ENCODE assay signal across 20 cellular contexts in genomic region chr3:78260388-78260787, GRCh38.
DNase-seq lines count a peak whose midpoint lies in the region; ATAC-seq, FAIRE-seq and TF ChIP-seq lines count a peak whose summit lies in the region.
"Had no signal": no experiment of that assay in that cellular context is flagged by ENCODE, and none has a peak within 500 bp of the region (broad histone marks: within the 10 kb centered on the region; RNA-seq: fewer than 3 reads in every experiment).

No MANE protein-coding gene starts in this region.

- BruUV-seq in IMR-90 (replicated peaks; lab: Mats Ljungman, UMichigan) (no TSS peak), GM12878 (replicated peaks; lab: Mats Ljungman, UMichigan) (no TSS peak)

- in situ Hi-C loops in IMR-90 (cut with MboI; ENCODE audit: low sequenced_read_pairs), result loop anchor here (25.0 kb wide), 1 partner anchor 777 kb away; no protein-coding TSS in a partner anchor
- in situ Hi-C loops in GM12878 (cut with MboI), result no loop called here

- TF ChIP-seq EP300 in GM12878 (IDR thresholded peaks at IDR 0.05; ENCODE audit: borderline replicate concordance in 1 of 2, control insufficient read depth in 1 of 2, low read depth in 2 of 2, low read length in 2 of 2), result no peak

- H3K23ac ChIP-seq in IMR-90 (ENCODE audit: low read depth, low read length), result no peak overlapping the region

- TF ChIP-seq POLR2A in IMR-90 (IDR thresholded peaks at IDR 0.05; ENCODE audit: low read depth, low read length) (no peak), GM12878 (IDR thresholded peaks at IDR 0.05; ENCODE audit: low read depth, low read length) (no peak)

- H3K36me3 ChIP-seq in IMR-90 (ENCODE audit: control insufficient read depth, insufficient read depth, low read length) (no peaks in the 10 kb centered on the region), GM12878 (ENCODE audit: control insufficient read depth in 2 of 2, insufficient read depth in 2 of 2, low read length in 1 of 2) (no peaks in the 10 kb centered on the region), smooth muscle cell (ENCODE audit: low read depth) (no peaks in the 10 kb centered on the region)
- H3K36me3 ChIP-seq: BE2C, HAP-1 had no signal

- no peak overlapping the region for H2AK9ac ChIP-seq in IMR-90 (replicated peaks; ENCODE audit: low read depth, low read length, poor library complexity)

- intact Hi-C loops in IMR-90 (cut with micrococcal nuclease), result no loop called here
- intact Hi-C loops in GM12878 (cut with micrococcal nuclease; ENCODE audit: unreplicated experiment), result no loop called here

- H3K79me2 ChIP-seq in GM12878 (ENCODE audit: control insufficient read depth, insufficient read depth, low read length), result no peaks in the 10 kb centered on the region
- H3K79me2 ChIP-seq in smooth muscle cell (ENCODE audit: low read depth), result no peaks in the 10 kb centered on the region

- RAD21 ChIA-PET in GM12878 (lab: Charles Lee; ENCODE audit: unreplicated experiment), result no interaction called here

- POLR2A ChIA-PET in IMR-90 (lab: Charles Lee; ENCODE audit: unreplicated experiment), result no interaction called here
- POLR2A ChIA-PET in GM12878 (lab: Charles Lee), result no interaction called here

- H3K18ac ChIP-seq in IMR-90 (ENCODE audit: low read depth, low read length), result no peak overlapping the region

- CTCF ChIA-PET in IMR-90 (lab: Yijun Ruan, JAX), result no interaction called here
- CTCF ChIA-PET in GM12878 (lab: Yijun Ruan, JAX), result no interaction called here

- WGBS in IMR-90 (ENCODE audit: extremely low coverage in 2 of 2, insufficient read length in 1 of 2), 2 experiments, result no CpG with 5 or more reads among the region's 1 CpG
- no CpG with 5 or more reads among the region's 1 CpG for WGBS in GM12878 (ENCODE audit: insufficient coverage, insufficient replicate concordance, low lambda C conversion rate, missing lambda C conversion rate)
- WGBS in smooth muscle cell (ENCODE audit: low lambda C conversion rate), result 86% methylated on average over 1 of the region's 1 CpG

- no peak overlapping the region for H4K8ac ChIP-seq in IMR-90 (ENCODE audit: low read depth in 2 of 2, low read length in 2 of 2)

- H2BK20ac ChIP-seq in IMR-90 (ENCODE audit: low read depth, low read length), result no peak overlapping the region

- H3K9ac ChIP-seq in IMR-90 (ENCODE audit: low read depth, low read length) (no peak overlapping the region), GM12878 (ENCODE audit: control insufficient read depth, insufficient read depth, low read length) (no peak overlapping the region), smooth muscle cell (ENCODE audit: low read depth) (no peak overlapping the region)

- no peak overlapping the region for H4K5ac ChIP-seq in IMR-90 (ENCODE audit: low read depth, low read length)

- H3K4me1 ChIP-seq in IMR-90 (ENCODE audit: control insufficient read depth, insufficient read depth, low read length) (no peaks in the 10 kb centered on the region; the same call in none of the 2 replicates), GM12878 (ENCODE audit: control insufficient read depth, insufficient read depth, low read length) (no peaks in the 10 kb centered on the region), smooth muscle cell (ENCODE audit: low read depth) (peaks cover 36% of the 10 kb centered on the region)

- no peak overlapping the region for H4K91ac ChIP-seq in IMR-90 (ENCODE audit: insufficient read depth, low read depth, low read length)

- SMC1A ChIA-PET in GM12878 (lab: Charles Lee; ENCODE audit: uncharacterized antibody, unreplicated experiment), result interaction anchor here (1.0 kb wide), 1 partner anchor 10 kb away, joined by 4 read pairs; no protein-coding TSS in a partner anchor

- H3F3A ChIP-seq in smooth muscle cell (ENCODE audit: low read depth), result peaks cover 12% of the 10 kb centered on the region

- peak overlapping the region; percentile 93; the same call in 1 of the 3 replicates for H2BK15ac ChIP-seq in IMR-90 (ENCODE audit: low read depth, low read length)

- FAIRE-seq in GM12878 (lab: Jason Lieb, UNC), result no peak
- FAIRE-seq: D721Med, H1, HTR-8/SVneo had no signal

- H3K9me3 ChIP-seq in IMR-90 (ENCODE audit: control insufficient read depth, insufficient read depth, low read length) (no peaks in the 10 kb centered on the region), GM12878 (replicated peaks; ENCODE audit: control insufficient read depth, insufficient read depth, low read length) (no peaks in the 10 kb centered on the region), smooth muscle cell (replicated peaks; ENCODE audit: low read depth) (peaks cover 5% of the 10 kb centered on the region)
- H3K9me3 ChIP-seq: BE2C, Caco-2, HAP-1 had no signal

- no peak overlapping the region for H3K4me3 ChIP-seq in IMR-90 (ENCODE audit: insufficient read depth, low read depth, low read length)
- no peak overlapping the region for H3K4me3 ChIP-seq in GM12878
- H3K4me3 ChIP-seq in smooth muscle cell, result no peak overlapping the region
- H3K4me3 ChIP-seq: HAP-1 had no signal

- H3K14ac ChIP-seq in IMR-90 (replicated peaks; ENCODE audit: low read depth, low read length), result no peak overlapping the region

- H2AFZ ChIP-seq in IMR-90 (replicated peaks; ENCODE audit: low read length, poor library complexity) (no peak overlapping the region), GM12878 (ENCODE audit: control insufficient read depth, low read depth, low read length) (no peak overlapping the region), smooth muscle cell (ENCODE audit: low read depth) (no peak overlapping the region)

- no peaks in the 10 kb centered on the region for H3K79me1 ChIP-seq in IMR-90 (ENCODE audit: low read depth in 1 of 2, low read length in 2 of 2)

- no peak overlapping the region for H3K56ac ChIP-seq in IMR-90 (ENCODE audit: extremely low read depth, insufficient read depth, low read length)

- no peak overlapping the region for H2BK5ac ChIP-seq in IMR-90 (ENCODE audit: low read depth, low read length, poor library complexity, severe bottlenecking)

- H3K27me3 ChIP-seq in IMR-90 (ENCODE audit: control insufficient read depth, insufficient read depth, low read length), result no peaks in the 10 kb centered on the region
- no peaks in the 10 kb centered on the region for H3K27me3 ChIP-seq in GM12878 (replicated peaks in 1 of 2; ENCODE audit: control insufficient read depth in 2 of 2, insufficient read depth in 2 of 2, low read length in 1 of 2)
- H3K27me3 ChIP-seq in smooth muscle cell (ENCODE audit: low read depth), result no peaks in the 10 kb centered on the region
- H3K27me3 ChIP-seq: BE2C had no signal

- TF ChIP-seq RAD21 in IMR-90 (IDR thresholded peaks at IDR 0.05; ENCODE audit: low read length), result no peak
- no peak for TF ChIP-seq RAD21 in GM12878 (IDR thresholded peaks at IDR 0.05; ENCODE audit: insufficient read depth, low read depth, low read length)

- H2BK120ac ChIP-seq in IMR-90 (ENCODE audit: low read depth, low read length), result peak overlapping the region; percentile 63

- peak overlapping the region; percentile 39; the same call in 1 of the 2 replicates for H2AK5ac ChIP-seq in IMR-90 (ENCODE audit: low read depth, low read length)

- ATAC-seq in GM18868 (IDR thresholded peaks at IDR 0.05; ENCODE audit: unreplicated experiment) (peak; percentile 37), IMR-90 (ENCODE audit: low read depth) (no peak), GM12878 (peak; percentile 49), HG02884 (IDR thresholded peaks at IDR 0.05; ENCODE audit: unreplicated experiment) (no peak)

- TF ChIP-seq CTCF in IMR-90 (conservative IDR thresholded peaks at IDR 0.05; ENCODE audit: low read depth, low read length), result no peak
- TF ChIP-seq CTCF in GM12878 (IDR thresholded peaks at IDR 0.05 in 2 of 3, conservative IDR thresholded peaks at IDR 0.05 in 1 of 3; ENCODE audit: control insufficient read depth in 2 of 3, extremely low read depth in 1 of 3, insufficient read depth in 1 of 3, low read depth in 3 of 3, low read length in 3 of 3), result no peak
- TF ChIP-seq CTCF in smooth muscle cell (IDR thresholded peaks at IDR 0.05; ENCODE audit: borderline replicate concordance, insufficient read depth, poor library complexity, severe bottlenecking), result no peak

- no peak for DNase-seq in IMR-90
- DNase-seq in GM12878 (ENCODE audit: low read depth, low spot score), result no peak
- no peak for DNase-seq in smooth muscle cell (lab: John Stamatoyannopoulos, UW; ENCODE audit: unreplicated experiment)
- DNase-seq in SHP77 (lab: John Stamatoyannopoulos, UW), result no peak
- DNase-seq in AG20443 (ENCODE audit: low spot score), result no peak
- DNase-seq: BE2C; C1 segment of cervical spinal cord; Caco-2; CD4-positive, CD25-positive, alpha-beta regulatory T cell; CD8-positive, alpha-beta memory T cell; DMS153; DMS79; GDM1; KBM-7 had no signal

- no peak overlapping the region for H3K4me2 ChIP-seq in IMR-90 (ENCODE audit: low read depth, low read length)
- no peak overlapping the region for H3K4me2 ChIP-seq in GM12878 (ENCODE audit: control insufficient read depth, insufficient read depth)
- no peak overlapping the region for H3K4me2 ChIP-seq in smooth muscle cell

- H3K27ac ChIP-seq in IMR-90 (ENCODE audit: insufficient read depth, low read length) (no peak overlapping the region), GM12878 (ENCODE audit: control insufficient read depth, insufficient read depth) (no peak overlapping the region), smooth muscle cell (ENCODE audit: low read depth) (peak overlapping the region; percentile 88)

- dilution Hi-C loops in IMR-90 (cut with HindIII; ENCODE audit: low sequenced_read_pairs, unreplicated experiment), result no loop called here

- H3K9me1 ChIP-seq in IMR-90 (ENCODE audit: insufficient read depth, low read length), result no peaks in the 10 kb centered on the region

- H3K4ac ChIP-seq in IMR-90 (ENCODE audit: low read depth, low read length), result peak overlapping the region; percentile 28; the same call in 1 of the 2 replicates

- H4K20me1 ChIP-seq in IMR-90 (ENCODE audit: insufficient read depth, low read length) (no peaks in the 10 kb centered on the region), GM12878 (ENCODE audit: control insufficient read depth, insufficient read depth) (no peaks in the 10 kb centered on the region), smooth muscle cell (ENCODE audit: low read depth) (no peaks in the 10 kb centered on the region)

TF ChIP-seq in IMR-90, 13 proteins besides CTCF, POLR2A, EP300 and RAD21 (continues in another document):
- no peak for TF ChIP-seq RCOR1 (IDR thresholded peaks at IDR 0.05; ENCODE audit: insufficient replicate concordance, low read length)
- TF ChIP-seq CEBPB (IDR thresholded peaks at IDR 0.05; ENCODE audit: low read depth, low read length), result no peak
- no peak for TF ChIP-seq SMC3 (IDR thresholded peaks at IDR 0.05; ENCODE audit: low read depth, low read length)

TF ChIP-seq in GM12878, 131 proteins besides CTCF, POLR2A, EP300 and RAD21:
- TF ChIP-seq JUNB (IDR thresholded peaks at IDR 0.05), result peak; percentile 16; the same call in 1 of the 2 replicates
- no peak for TF ChIP-seq RAD51 (IDR thresholded peaks at IDR 0.05)
- 0 out of 2 replicates have a peak, but pooled peaks have one; percentile 50 for TF ChIP-seq ATF7 (IDR thresholded peaks at IDR 0.05; ENCODE audit: low read depth)

Comparison
In these comparisons a context has a peak if more than half of its experiments do, and no peak if none do; other contexts are left out.
1. ATAC-seq: peak in GM18868 (single experiment) and GM12878 (single experiment); none in IMR-90 (single experiment) and HG02884 (single experiment).